11 cellular contexts compared by ENCODE assay signal in the genomic region with DNA sequence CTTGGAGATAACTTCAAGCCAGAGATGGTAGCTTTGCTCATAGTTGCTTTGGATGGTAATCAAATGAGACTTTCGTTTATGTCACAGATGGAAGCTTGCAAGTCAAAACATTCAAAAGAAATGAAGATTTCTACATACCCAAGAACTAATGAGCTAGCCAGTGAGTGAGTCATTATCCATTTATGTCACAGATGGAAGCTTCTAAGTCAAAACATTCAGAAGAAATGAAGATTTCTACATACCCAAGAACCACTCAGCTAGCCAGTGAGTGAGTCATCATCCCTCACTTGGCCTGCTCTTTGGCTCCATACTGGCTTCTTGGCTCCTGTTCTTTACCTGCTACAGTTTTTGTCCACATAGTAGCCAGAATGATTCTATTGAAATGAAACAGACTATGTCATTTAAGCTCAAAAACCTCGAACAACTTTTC.
DNase-seq lines count a peak whose midpoint lies in the region; ATAC-seq and TF ChIP-seq lines count a peak whose summit lies in the region.
"Had no signal": no experiment of that assay in that cellular context is flagged by ENCODE, and none has a peak within 500 bp of the region (broad histone marks: within the 10 kb centered on the region; RNA-seq: fewer than 3 reads in every experiment).

No MANE protein-coding gene starts in this region.

- no peaks in the 10 kb centered on the region for H3K27me3 Mint-ChIP-seq in activated T-helper 2 cell treated with anti-CD3 and anti-CD28 coated beads, Interferon-gamma antibody, Interleukin-2, Interleukin-4, amounts not matched to agents 10 μg/mL and 5 μg/mL and 100 μg/mL, durations not matched to agents 14 hours and 24 hours and 36 hours (ENCODE audit: low read depth)
- no peaks in the 10 kb centered on the region for H3K27me3 Mint-ChIP-seq in Caco-2 (ENCODE audit: insufficient read depth, unreplicated experiment)
- H3K27me3 Mint-ChIP-seq: activated naive CD8-positive, alpha-beta T cell treated with anti-CD3 and anti-CD28 coated beads, Interleukin-2, amount 10 ng/mL, durations not matched to agents 7 days and 5 days had no signal

- H3K9me3 ChIP-seq in aorta (ENCODE audit: control insufficient read depth, low read length) (no peaks in the 10 kb centered on the region), Caco-2 (no peaks in the 10 kb centered on the region)

- peak; percentile 70 for ATAC-seq in aorta (ENCODE audit: low FRiP score)
- ATAC-seq in GM19463 (IDR thresholded peaks at IDR 0.05; ENCODE audit: unreplicated experiment): no peak

- H3K36me3 Mint-ChIP-seq in activated T-helper 2 cell treated with anti-CD3 and anti-CD28 coated beads, Interferon-gamma antibody, Interleukin-2, Interleukin-4, amounts not matched to agents 10 μg/mL and 5 μg/mL and 100 μg/mL, durations not matched to agents 14 hours and 24 hours and 36 hours (ENCODE audit: low read depth): peaks cover 12% of the 10 kb centered on the region
- no peaks in the 10 kb centered on the region for H3K36me3 Mint-ChIP-seq in Caco-2 (ENCODE audit: insufficient read depth, unreplicated experiment)

- H3K27ac ChIP-seq in aorta (ENCODE audit: low read depth in 1 of 2, low read length in 2 of 2): no peak overlapping the region
- H3K27ac ChIP-seq: KMS-11 had no signal

- H3K27ac Mint-ChIP-seq in activated T-helper 2 cell treated with anti-CD3 and anti-CD28 coated beads, Interferon-gamma antibody, Interleukin-2, Interleukin-4, amounts not matched to agents 10 μg/mL and 5 μg/mL and 100 μg/mL, durations not matched to agents 14 hours and 24 hours and 36 hours: peak overlapping the region; percentile 93
- H3K27ac Mint-ChIP-seq in Caco-2 (ENCODE audit: unreplicated experiment): no peak overlapping the region
- H3K27ac Mint-ChIP-seq: activated naive CD8-positive, alpha-beta T cell treated with anti-CD3 and anti-CD28 coated beads, Interleukin-2, amount 10 ng/mL, durations not matched to agents 7 days and 5 days had no signal

- H3K9me3 Mint-ChIP-seq in activated T-helper 2 cell treated with anti-CD3 and anti-CD28 coated beads, Interferon-gamma antibody, Interleukin-2, Interleukin-4, amounts not matched to agents 10 μg/mL and 5 μg/mL and 100 μg/mL, durations not matched to agents 14 hours and 24 hours and 36 hours: peaks cover 25% of the 10 kb centered on the region
- no peaks in the 10 kb centered on the region for H3K9me3 Mint-ChIP-seq in Caco-2 (ENCODE audit: unreplicated experiment)

- H3K4me3 ChIP-seq in aorta (ENCODE audit: low read length in 2 of 2): no peak overlapping the region
- no peak overlapping the region for H3K4me3 ChIP-seq in Caco-2 (ENCODE audit: low read depth, low read length)

- POLR2A ChIA-PET in Caco-2 (lab: Charles Lee): no interaction called here

- H3K27me3 ChIP-seq in aorta (ENCODE audit: control insufficient read depth in 1 of 2, insufficient read depth in 2 of 2, low read length in 1 of 2): no peaks in the 10 kb centered on the region
- no peaks in the 10 kb centered on the region for H3K27me3 ChIP-seq in Caco-2 (replicated peaks; ENCODE audit: control insufficient read depth, insufficient read depth, low read length)

- intact Hi-C loops in activated T-helper 2 cell treated with anti-CD3 and anti-CD28 coated beads, Interferon-gamma antibody, Interleukin-2, Interleukin-4, amounts not matched to agents 10 μg/mL and 5 μg/mL and 100 μg/mL, durations not matched to agents 14 hours and 24 hours and 36 hours (cut with micrococcal nuclease): loop anchor here (1.0 to 10.0 kb wide), 13 partner anchors 46 to 1060 kb away; partner anchors contain the start of gene CBLB
- intact Hi-C loops in aorta (cut with DNase I): no loop called here
- intact Hi-C loops in Caco-2 (cut with micrococcal nuclease; ENCODE audit: unreplicated experiment): no loop called here

- peak; percentile 7 for DNase-seq in stimulated activated CD4-positive, alpha-beta T cell treated with anti-CD3 and anti-CD28 coated beads, Interleukin-12 subunit alpha, Interleukin-12 subunit beta, amount 100 ng/mL, for 4 hours
- DNase-seq in stimulated activated CD4-positive, alpha-beta T cell treated with anti-CD3 and anti-CD28 coated beads, Interleukin-4, amount 100 ng/mL, for 4 hours: no peak
- no peak for DNase-seq in activated T-helper 2 cell treated with anti-CD3 and anti-CD28 coated beads, Interferon-gamma antibody, Interleukin-2, Interleukin-4, amounts not matched to agents 10 μg/mL and 5 μg/mL and 100 μg/mL, durations not matched to agents 14 hours and 24 hours and 36 hours (ENCODE audit: low spot score)
- DNase-seq in iris pigment epithelial cell (ENCODE audit: low read depth) (peak; percentile 99), aorta (peak in 1 of 2 donors; percentile 51), dermis blood vessel endothelial cell (no peak), Caco-2 (no peak)
- DNase-seq: activated naive CD8-positive, alpha-beta T cell treated with anti-CD3 and anti-CD28 coated beads, Interleukin-2, amount 10 ng/mL, durations not matched to agents 7 days and 5 days had no signal

- BruUV-seq in Caco-2 (replicated peaks; lab: Mats Ljungman, UMichigan): no TSS peak

- CTCF ChIA-PET in Caco-2 (lab: Charles Lee): no interaction called here

- no peak for TF ChIP-seq CTCF in Caco-2 (IDR thresholded peaks at IDR 0.05; ENCODE audit: insufficient read depth in 1 of 2, low read depth in 1 of 2, low read length in 1 of 2, severe bottlenecking in 1 of 2, unreplicated experiment in 1 of 2)

- no peak overlapping the region for H3K4me3 Mint-ChIP-seq in activated T-helper 2 cell treated with anti-CD3 and anti-CD28 coated beads, Interferon-gamma antibody, Interleukin-2, Interleukin-4, amounts not matched to agents 10 μg/mL and 5 μg/mL and 100 μg/mL, durations not matched to agents 14 hours and 24 hours and 36 hours (ENCODE audit: low read depth)
- H3K4me3 Mint-ChIP-seq in Caco-2 (ENCODE audit: unreplicated experiment): no peak overlapping the region
- H3K4me3 Mint-ChIP-seq: activated naive CD8-positive, alpha-beta T cell treated with anti-CD3 and anti-CD28 coated beads, Interleukin-2, amount 10 ng/mL, durations not matched to agents 7 days and 5 days; nephron had no signal

- H3K4me1 ChIP-seq in aorta (ENCODE audit: control insufficient read depth in 1 of 2, insufficient read depth in 2 of 2, low read length in 2 of 2) (no peaks in the 10 kb centered on the region), Caco-2 (no peaks in the 10 kb centered on the region)

- WGBS in aorta, 2 donors: 36 to 38% methylated on average over 2 of the region's 2 CpGs

- H3K36me3 ChIP-seq in aorta (ENCODE audit: control insufficient read depth in 1 of 2, insufficient read depth in 2 of 2, low read length in 1 of 2) (no peaks in the 10 kb centered on the region), Caco-2 (ENCODE audit: control insufficient read depth, insufficient read depth, low read length) (no peaks in the 10 kb centered on the region)

- H3K4me1 Mint-ChIP-seq in activated T-helper 2 cell treated with anti-CD3 and anti-CD28 coated beads, Interferon-gamma antibody, Interleukin-2, Interleukin-4, amounts not matched to agents 10 μg/mL and 5 μg/mL and 100 μg/mL, durations not matched to agents 14 hours and 24 hours and 36 hours (ENCODE audit: low read depth): peaks cover 44% of the 10 kb centered on the region
- no peaks in the 10 kb centered on the region for H3K4me1 Mint-ChIP-seq in Caco-2 (ENCODE audit: low read depth, unreplicated experiment)

Comparison
In these comparisons a context has a peak if more than half of its experiments do, and no peak if none do; other contexts are left out.
1. DNase-seq: peak in stimulated activated CD4-positive, alpha-beta T cell treated with anti-CD3 and anti-CD28 coated beads, Interleukin-12 subunit alpha, Interleukin-12 subunit beta, amount 100 ng/mL, for 4 hours (single experiment) and iris pigment epithelial cell (single experiment); none in stimulated activated CD4-positive, alpha-beta T cell treated with anti-CD3 and anti-CD28 coated beads, Interleukin-4, amount 100 ng/mL, for 4 hours (0 of 2), activated T-helper 2 cell treated with anti-CD3 and anti-CD28 coated beads, Interferon-gamma antibody, Interleukin-2, Interleukin-4, amounts not matched to agents 10 μg/mL and 5 μg/mL and 100 μg/mL, durations not matched to agents 14 hours and 24 hours and 36 hours (single experiment), dermis blood vessel endothelial cell (single experiment) and Caco-2 (0 of 2).